ENCODE assay signal across 20 cellular contexts in the genomic region with DNA sequence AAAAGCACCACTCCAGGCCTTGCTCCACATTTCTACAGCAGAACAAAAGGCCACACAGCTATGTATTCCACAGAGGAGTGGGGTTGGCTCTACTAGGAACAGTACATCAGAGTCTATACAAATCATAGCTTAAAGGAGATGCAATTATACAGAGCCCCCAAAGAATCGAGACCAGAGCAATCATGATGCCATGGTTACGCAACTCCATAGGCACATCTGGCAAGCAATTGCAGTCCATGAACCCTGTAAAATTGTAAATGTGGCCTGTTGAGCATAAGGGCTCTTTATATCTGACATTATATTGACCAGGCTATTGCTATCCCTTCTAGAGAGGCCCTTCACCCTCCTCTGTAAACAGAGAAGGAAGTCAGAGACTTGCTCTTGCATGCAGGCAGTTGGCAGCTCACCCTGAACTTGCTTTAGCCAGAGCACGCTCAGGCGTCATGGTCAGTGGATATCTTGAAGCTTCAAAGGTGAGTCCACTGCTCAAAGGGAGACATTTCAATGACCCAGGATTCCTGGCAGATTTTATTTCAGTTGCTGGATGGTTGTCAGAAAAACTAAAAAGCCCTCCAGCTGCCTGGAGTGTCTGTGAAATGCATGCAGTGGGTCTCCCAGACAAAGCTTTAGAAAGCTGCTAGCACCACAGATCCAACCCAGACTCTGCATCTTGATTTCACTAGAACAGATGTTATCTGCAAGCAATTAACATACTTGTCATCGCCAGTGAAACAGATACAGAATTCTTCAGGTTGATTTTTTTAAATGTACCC.
DNase-seq lines count a peak whose midpoint lies in the region; ATAC-seq and TF ChIP-seq lines count a peak whose summit lies in the region.
"Had no signal": no experiment of that assay in that cellular context is flagged by ENCODE, and none has a peak within 500 bp of the region (broad histone marks: within the 10 kb centered on the region; RNA-seq: fewer than 3 reads in every experiment).

No MANE protein-coding gene starts in this region.

- peak; percentile 95 for ATAC-seq in left lung
- ATAC-seq: activated CD8-positive, alpha-beta T cell treated with anti-CD3 and anti-CD28 coated beads for 36 hours; gastroesophageal sphincter; Panc1; T-cell had no signal

- no peaks in the 10 kb centered on the region for H3K27me3 ChIP-seq in left lung
- no peaks in the 10 kb centered on the region for H3K27me3 ChIP-seq in thyroid gland
- H3K27me3 ChIP-seq: adrenal gland, gastroesophageal sphincter, tibial nerve had no signal

- no peak for TF ChIP-seq POLR2A in thyroid gland (IDR thresholded peaks at IDR 0.05)

- DNase-seq in NCI-H2029 treated with DMSO at 0.1 percent for 48 hours (lab: John Stamatoyannopoulos, UW), result peak; percentile 19
- no peak for DNase-seq in NCI-H2029 (lab: John Stamatoyannopoulos, UW)
- DNase-seq in SK-N-DZ (ENCODE audit: low spot score), result peak; percentile 52
- peak in 1 of 2 donors; percentile 61 for DNase-seq in left lung
- peak; percentile 93 to 94 for DNase-seq in thyroid gland
- DNase-seq in NCI-H2107 treated with DMSO at 0.1 percent for 48 hours (lab: John Stamatoyannopoulos, UW; ENCODE audit: unreplicated experiment), result no peak
- DNase-seq in activated naive CD4-positive, alpha-beta T cell treated with anti-CD3 and anti-CD28 coated beads, Interleukin-2, amount 50 U/mL, for 16 hours, result no peak
- DNase-seq in activated T-cell treated with anti-CD3 and anti-CD28 coated beads for 4 hours, result no peak
- DNase-seq: activated CD8-positive, alpha-beta T cell treated with anti-CD3 and anti-CD28 coated beads for 36 hours; GDM1; HFFc6; KG1; NCI-H1436; NCI-H526 treated with DMSO at 0.1 percent for 48 hours; T-cell had no signal

- H3K4me1 ChIP-seq in left lung, result no peaks in the 10 kb centered on the region
- peaks cover 3 to 5% of the 10 kb centered on the region in 2 donors for H3K4me1 ChIP-seq in thyroid gland
- H3K4me1 ChIP-seq: adrenal gland, gastroesophageal sphincter, tibial nerve had no signal

- intact Hi-C loops in left lung (cut with DNase I) (no loop called here), thyroid gland (cut with DNase I) (no loop called here)

- H3K27ac ChIP-seq in left lung (no peak overlapping the region), thyroid gland (peak overlapping the region in 2 of 3 donors; percentile 33 to 37)
- H3K27ac ChIP-seq: adrenal gland, gastroesophageal sphincter, tibial nerve, VCaP had no signal

- H3K9me3 ChIP-seq in left lung, result peaks cover 0 to 4% of the 10 kb centered on the region in 2 donors
- no peaks in the 10 kb centered on the region for H3K9me3 ChIP-seq in thyroid gland
- H3K9me3 ChIP-seq: adrenal gland had no signal

- no peaks in the 10 kb centered on the region for H3K36me3 ChIP-seq in left lung
- no peaks in the 10 kb centered on the region for H3K36me3 ChIP-seq in thyroid gland
- H3K36me3 ChIP-seq: adrenal gland, gastroesophageal sphincter, tibial nerve had no signal

- H3K4me3 ChIP-seq in left lung (no peak overlapping the region), thyroid gland (replicated peaks in 1 of 3) (no peak overlapping the region)
- H3K4me3 ChIP-seq: adrenal gland, gastroesophageal sphincter, tibial nerve had no signal

- TF ChIP-seq CTCF in left lung (IDR thresholded peaks at IDR 0.05), result no peak
- no peak for TF ChIP-seq CTCF in thyroid gland (IDR thresholded peaks at IDR 0.05)

- WGBS in thyroid gland, 2 donors, result 29 to 43% methylated on average over 5 of the region's 5 CpGs

Comparison
In these comparisons a context has a peak if more than half of its experiments do, and no peak if none do; other contexts are left out.
1. DNase-seq: peak in NCI-H2029 treated with DMSO at 0.1 percent for 48 hours (single experiment), SK-N-DZ (single experiment) and thyroid gland (2 of 2); none in NCI-H2029 (single experiment), NCI-H2107 treated with DMSO at 0.1 percent for 48 hours (single experiment), activated naive CD4-positive, alpha-beta T cell treated with anti-CD3 and anti-CD28 coated beads, Interleukin-2, amount 50 U/mL, for 16 hours (single experiment) and activated T-cell treated with anti-CD3 and anti-CD28 coated beads for 4 hours (single experiment).
2. H3K27ac ChIP-seq: peak in thyroid gland (2 of 3); none in left lung (0 of 2).